In genomic region chr22:28855355-28856094, GRCh38 we compare ENCODE assay signal across 8 cellular contexts. TPM values are rescaled to one million over a fixed set of nuclear protein-coding genes. Genes with fewer than 3 reads are reported as not detected.
DNase-seq lines count a peak whose midpoint lies in the region; ATAC-seq and TF ChIP-seq lines count a peak whose summit lies in the region.

No MANE protein-coding gene starts in this region.

- H3K4me3 Mint-ChIP-seq in naive B cell = no peak overlapping the region

- H3K27ac ChIP-seq in esophagus muscularis mucosa (replicated peaks in 1 of 4) = no peak overlapping the region
- no peak overlapping the region for H3K27ac ChIP-seq in tibial artery

- in situ Hi-C loops in GM13976 (cut with MboI; ENCODE audit: low sequenced_read_pairs, unreplicated experiment) = loop anchor here (25.0 kb wide), 1 partner anchor 382 kb away; no protein-coding TSS in a partner anchor

- TF ChIP-seq CTCF in GM13976 (IDR thresholded peaks at IDR 0.05; ENCODE audit: borderline replicate concordance, control extremely low read depth, extremely low read depth, insufficient read depth, missing control alignments) (peak; percentile 86), esophagus muscularis mucosa (IDR thresholded peaks at IDR 0.05) (peak; percentile 95 to 96 (median 96)), tibial artery (IDR thresholded peaks at IDR 0.05) (peak; percentile 90 to 97)

- ATAC-seq in naive B cell (ENCODE audit: low read depth in 2 of 2) (peak in 1 of 2 donors; percentile 37), GM18520 (IDR thresholded peaks at IDR 0.05; ENCODE audit: unreplicated experiment) (no peak)

- peaks cover 5 to 21% (median 12%) of the 10 kb centered on the region in 3 donors for H3K27me3 Mint-ChIP-seq in naive B cell

- H3K4me3 ChIP-seq in esophagus muscularis mucosa (no peak overlapping the region), tibial artery (no peak overlapping the region)

- WGBS in esophagus muscularis mucosa = 19% methylated on average over 6 of the region's 6 CpGs

- H3K9me3 ChIP-seq in esophagus muscularis mucosa = no peaks in the 10 kb centered on the region
- no peaks in the 10 kb centered on the region for H3K9me3 ChIP-seq in tibial artery

- intact Hi-C loops in esophagus muscularis mucosa (cut with DNase I) = loop anchor here (2.0 to 10.0 kb wide), 4 partner anchors 97 to 389 kb away; no protein-coding TSS in a partner anchor
- intact Hi-C loops in tibial artery (cut with DNase I; ENCODE audit: low total_unique reads) = loop anchor here (2.0 to 5.0 kb wide), 2 partner anchors 97 to 185 kb away; no protein-coding TSS in a partner anchor

- H3K27me3 ChIP-seq in esophagus muscularis mucosa (no peaks in the 10 kb centered on the region), tibial artery (no peaks in the 10 kb centered on the region)

- no peaks in the 10 kb centered on the region for H3K36me3 ChIP-seq in esophagus muscularis mucosa
- H3K36me3 ChIP-seq in tibial artery = no peaks in the 10 kb centered on the region

- H3K36me3 Mint-ChIP-seq in naive B cell = no peaks in the 10 kb centered on the region

- H3K9me3 Mint-ChIP-seq in naive B cell = no peaks in the 10 kb centered on the region

- TF ChIP-seq POLR2A in esophagus muscularis mucosa (IDR thresholded peaks at IDR 0.05; ENCODE audit: low read depth) = no peak

- H3K4me1 ChIP-seq in esophagus muscularis mucosa (peaks cover 3 to 8% (median 6%) of the 10 kb centered on the region in 4 donors), tibial artery (peaks cover 0 to 3% (median 1%) of the 10 kb centered on the region in 4 donors)

- H3K4me1 Mint-ChIP-seq in naive B cell = no peaks in the 10 kb centered on the region

- TF ChIP-seq EP300 in esophagus muscularis mucosa (IDR thresholded peaks at IDR 0.05) = no peak

- DNase-seq in AML-193 (lab: John Stamatoyannopoulos, UW) (peak; percentile 23 to 56), GM13976 (ENCODE audit: low spot score) (peak; percentile 73), NCI-H2227 (lab: John Stamatoyannopoulos, UW; ENCODE audit: unreplicated experiment) (peak; percentile 52), esophagus muscularis mucosa (ENCODE audit: extremely low spot score) (no peak), naive B cell (peak; percentile 54), tibial artery (peak in 1 of 2 donors; percentile 30)
- peak; percentile 66 for DNase-seq in activated CD8-positive, alpha-beta memory T cell treated with anti-CD3 and anti-CD28 coated beads for 24 hours

- no peak overlapping the region for H3K27ac Mint-ChIP-seq in naive B cell

RNA-seq across cellular contexts. Expression of gene ZNRF3, which starts 27.8 kb away (rescaled TPM):
- total RNA-seq in esophagus muscularis mucosa = 10 to 100 TPM; 12.9 to 29.7 (median 21.9) TPM
- under 1 TPM in 4 of 6 donors, not detected in 2; 0.09 to 0.23 (median 0.17) TPM for polyA plus RNA-seq in naive B cell (ENCODE audit: low read depth in 6 of 6)

RNA-seq across cellular contexts. Expression of gene XBP1, which starts 55.2 kb away (rescaled TPM):
- total RNA-seq in esophagus muscularis mucosa = 100 to 1,000 TPM in 1 of 4 donors, 10 to 100 TPM in 3; 59.8 to 176 (median 70.2) TPM
- 100 to 1,000 TPM in 1 of 6 donors, 10 to 100 TPM in 5; 64.0 to 138 (median 75.1) TPM for polyA plus RNA-seq in naive B cell (ENCODE audit: low read depth in 6 of 6)
